In the genomic region with DNA sequence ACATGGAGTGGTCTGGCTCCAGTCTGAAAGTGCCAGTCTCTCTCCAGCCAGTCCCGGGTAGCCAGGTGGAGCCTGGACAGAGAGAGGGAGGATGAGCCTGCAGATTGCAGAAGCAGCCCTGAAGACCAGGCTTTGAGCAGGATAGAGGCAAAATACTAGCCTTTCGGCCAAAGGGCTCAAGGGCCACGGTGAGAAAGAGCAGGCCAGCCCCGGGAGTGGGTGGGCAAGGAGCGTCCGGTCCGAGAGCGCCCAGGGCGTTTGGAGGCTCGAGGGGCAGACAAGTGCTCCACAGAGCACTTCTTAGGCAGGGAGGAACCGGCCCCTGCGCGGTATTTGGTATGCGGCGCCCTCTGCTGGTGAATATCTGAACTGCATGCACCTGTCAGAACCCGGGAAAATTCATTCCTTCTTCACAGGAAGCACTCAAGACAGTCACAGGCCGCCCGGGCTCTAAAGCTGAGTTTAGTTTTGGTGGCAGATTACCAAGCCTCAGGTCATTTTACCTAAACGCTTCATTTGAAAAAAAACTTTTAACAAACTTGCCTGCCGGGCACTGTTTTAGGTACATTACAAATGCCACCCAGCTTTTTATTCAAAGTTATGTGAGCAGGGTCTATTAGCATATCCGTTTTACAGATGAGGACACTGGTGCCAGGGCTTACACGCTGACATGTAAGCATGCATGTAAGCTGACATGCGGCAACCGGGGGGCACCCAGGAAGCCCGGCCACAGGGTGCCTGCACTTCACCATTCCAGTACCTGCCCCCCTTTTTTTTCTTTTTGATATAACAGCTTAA, we compare ENCODE assay signal across 8 cellular contexts. TPM values are rescaled to one million over a fixed set of nuclear protein-coding genes. Genes with fewer than 3 reads are reported as not detected.
DNase-seq lines count a peak whose midpoint lies in the region; ATAC-seq and TF ChIP-seq lines count a peak whose summit lies in the region.

No MANE protein-coding gene starts in this region.

- WGBS in neuronal stem cell (ENCODE audit: extremely low coverage in 2 of 2, insufficient read length in 2 of 2, insufficient replicate concordance in 1 of 2), 2 donors = no CpG with 5 or more reads among the region's 25 CpGs
- WGBS in testis, 2 donors = 9 to 14% methylated on average over 25 of the region's 25 CpGs

- no peaks in the 10 kb centered on the region for H3K79me1 ChIP-seq in neuronal stem cell (ENCODE audit: low read depth, low read length)

- H3K9ac ChIP-seq in KMS-11 = no peak overlapping the region
- H3K9ac ChIP-seq in OCI-LY3 (ENCODE audit: low read length) = no peak overlapping the region
- no peak overlapping the region for H3K9ac ChIP-seq in neuronal stem cell (ENCODE audit: low read depth, low read length, poor library complexity)

- H3K79me2 ChIP-seq in KMS-11 (ENCODE audit: insufficient read depth, low read depth) (no peaks in the 10 kb centered on the region), OCI-LY3 (ENCODE audit: low read length) (no peaks in the 10 kb centered on the region)

- H3K18ac ChIP-seq in neuronal stem cell (ENCODE audit: low read length) = peak overlapping the region; percentile 63

- H3K27me3 ChIP-seq in KMS-11 (ENCODE audit: insufficient read depth, low read depth) (no peaks in the 10 kb centered on the region), OCI-LY3 (ENCODE audit: low read depth, low read length) (peaks cover 4% of the 10 kb centered on the region; the same call in 1 of the 2 replicates), neuronal stem cell (ENCODE audit: control insufficient read depth in 3 of 3, insufficient read depth in 3 of 3, low read depth in 1 of 3, low read length in 3 of 3) (peaks cover 0 to 4% (median 3%) of the 10 kb centered on the region in 3 experiments), testis (no peaks in the 10 kb centered on the region)

- H2BK15ac ChIP-seq in neuronal stem cell (ENCODE audit: low read length) = no peak overlapping the region

- no peak for TF ChIP-seq POLR2A in testis (IDR thresholded peaks at IDR 0.05)

- H3K4ac ChIP-seq in neuronal stem cell (ENCODE audit: low read length) = no peak overlapping the region

- no peak overlapping the region for H2BK5ac ChIP-seq in neuronal stem cell (ENCODE audit: low read length)

- H3K4me2 ChIP-seq in KMS-11 (no peak overlapping the region; the same call in 1 of the 2 replicates), OCI-LY3 (ENCODE audit: low read length) (peak overlapping the region; percentile 75), neuronal stem cell (ENCODE audit: insufficient read depth, low read length, poor library complexity, severe bottlenecking) (no peak overlapping the region)

- H3K9me3 ChIP-seq in OCI-LY3 (ENCODE audit: insufficient read depth, low read length) (peaks cover 14% of the 10 kb centered on the region), neuronal stem cell (replicated peaks in 1 of 2; ENCODE audit: control insufficient read depth in 2 of 2, insufficient read depth in 1 of 2, low read depth in 1 of 2, low read length in 2 of 2) (peaks cover 9 to 12% of the 10 kb centered on the region in 2 donors), testis (no peaks in the 10 kb centered on the region)

- no peak overlapping the region for H2AK5ac ChIP-seq in neuronal stem cell (ENCODE audit: low read depth, low read length)

- H3K14ac ChIP-seq in neuronal stem cell (ENCODE audit: low read length) = no peak overlapping the region

- ATAC-seq in GM18909 (IDR thresholded peaks at IDR 0.05; ENCODE audit: poor library complexity, unreplicated experiment) = peak; percentile 86

- no peak overlapping the region for H2BK120ac ChIP-seq in neuronal stem cell (ENCODE audit: low read depth, low read length)

- H3K27ac ChIP-seq in KMS-11 (no peak overlapping the region), OCI-LY3 (ENCODE audit: low read length) (no peak overlapping the region), neuronal stem cell (replicated peaks; ENCODE audit: low read length) (no peak overlapping the region), testis (no peak overlapping the region)

- H4K20me1 ChIP-seq in KMS-11 (ENCODE audit: insufficient read depth) (no peaks in the 10 kb centered on the region), OCI-LY3 (ENCODE audit: insufficient read depth, low read length) (no peaks in the 10 kb centered on the region)

- no peak overlapping the region for H3K23ac ChIP-seq in neuronal stem cell (ENCODE audit: low read depth, low read length, poor library complexity)

- H2BK12ac ChIP-seq in neuronal stem cell (ENCODE audit: low read length) = no peak overlapping the region

- intact Hi-C loops in testis (cut with DNase I; ENCODE audit: low total_unique reads) = no loop called here

- DNase-seq in AG08396 (ENCODE audit: low spot score) = peak; percentile 82
- peak; percentile 67 for DNase-seq in activated T-cell treated with anti-CD3 and anti-CD28 coated beads, Interleukin-2, amount 50 U/mL, for 1 hour
- peak; percentile 42 for DNase-seq in fibroblast of peridontal ligament (ENCODE audit: extremely low read depth)
- peak; percentile 68 for DNase-seq in neuronal stem cell (ENCODE audit: low spot score)
- DNase-seq in testis = peak; percentile 86

- H3K4me3 ChIP-seq in KMS-11 (IDR thresholded peaks at IDR 0.05; ENCODE audit: insufficient read depth, low read depth, low read length) (no peak overlapping the region), OCI-LY3 (ENCODE audit: low read length) (peak overlapping the region; percentile 45), neuronal stem cell (ENCODE audit: low read length in 2 of 2) (no peak overlapping the region), testis (no peak overlapping the region)

- H3K36me3 ChIP-seq in KMS-11 (ENCODE audit: insufficient read depth) (no peaks in the 10 kb centered on the region), OCI-LY3 (replicated peaks; ENCODE audit: low read depth, low read length) (no peaks in the 10 kb centered on the region), neuronal stem cell (replicated peaks in 1 of 2; ENCODE audit: control insufficient read depth in 2 of 2, insufficient read depth in 2 of 2, low read length in 2 of 2) (no peaks in the 10 kb centered on the region), testis (ENCODE audit: low read depth, missing control alignments) (no peaks in the 10 kb centered on the region)

- H2AFZ ChIP-seq in KMS-11 (ENCODE audit: low read depth) (peak overlapping the region; percentile 93), OCI-LY3 (ENCODE audit: low read depth, low read length) (peak overlapping the region; percentile 93), neuronal stem cell (ENCODE audit: low read length) (peak overlapping the region; percentile 85)

- no peaks in the 10 kb centered on the region for H3K4me1 ChIP-seq in KMS-11 (ENCODE audit: low read depth, poor library complexity, severe bottlenecking)
- peaks cover 4% of the 10 kb centered on the region for H3K4me1 ChIP-seq in OCI-LY3 (ENCODE audit: low read length)
- peaks cover 0 to 2% of the 10 kb centered on the region in 2 donors for H3K4me1 ChIP-seq in neuronal stem cell (ENCODE audit: control insufficient read depth in 2 of 2, insufficient read depth in 1 of 2, low read depth in 1 of 2, low read length in 2 of 2)
- H3K4me1 ChIP-seq in testis = no peaks in the 10 kb centered on the region

- H4K91ac ChIP-seq in neuronal stem cell (ENCODE audit: low read depth, low read length, poor library complexity) = no peak overlapping the region

- no peak overlapping the region for H4K8ac ChIP-seq in neuronal stem cell (ENCODE audit: low read depth, low read length)

- TF ChIP-seq CTCF in KMS-11 (conservative IDR thresholded peaks at IDR 0.05; ENCODE audit: low read depth, low read length) = peak; percentile 90
- TF ChIP-seq CTCF in OCI-LY3 (IDR thresholded peaks at IDR 0.05; ENCODE audit: low read depth, low read length) = peak; percentile 91
- TF ChIP-seq CTCF in testis (IDR thresholded peaks at IDR 0.05) = peak; percentile 97 to 99 (median 97)

RNA-seq across cellular contexts. Expression of gene PSMC1, which starts 21.0 kb away (rescaled TPM):
- polyA plus RNA-seq in neuronal stem cell (2013, experiment 1 of 2) = 92.1 TPM
- polyA plus RNA-seq in neuronal stem cell (2013, experiment 2 of 2) = 94.7 TPM
- total RNA-seq in testis = 100 to 1,000 TPM; 111 to 133 TPM
- 300 TPM for polyA plus RNA-seq in testis (ENCODE audit: insufficient read depth, low read depth, low replicate concordance)
